In genomic region chr14:103847954-103848719, GRCh38 we compare ENCODE assay signal across 8 cellular contexts. TPM values are rescaled to one million over a fixed set of nuclear protein-coding genes. Genes with fewer than 3 reads are reported as not detected.
DNase-seq lines count a peak whose midpoint lies in the region; ATAC-seq, FAIRE-seq and TF ChIP-seq lines count a peak whose summit lies in the region.

No MANE protein-coding gene starts in this region.

- H3K9ac ChIP-seq in HUES48 (ENCODE audit: low read depth, low read length) = peak overlapping the region; percentile 51; the same call in 1 of the 2 replicates
- H3K9ac ChIP-seq in astrocyte (ENCODE audit: low read length) = peak overlapping the region; percentile 38
- H3K9ac ChIP-seq in skeletal muscle tissue (ENCODE audit: low read depth in 1 of 3, low read length in 3 of 3) = peak overlapping the region; percentile 56 to 84 (median 72)

- DNase-seq in CD4-positive, CD25-positive, alpha-beta regulatory T cell = peak in 1 of 3 donors; percentile 37
- DNase-seq in astrocyte (ENCODE audit: low read depth) = no peak
- no peak for DNase-seq in hepatic stellate cell (ENCODE audit: low spot score)
- no peak for DNase-seq in NCI-H128 (lab: John Stamatoyannopoulos, UW; ENCODE audit: unreplicated experiment)

- no peaks in the 10 kb centered on the region for H3K27me3 ChIP-seq in CD4-positive, CD25-positive, alpha-beta regulatory T cell (ENCODE audit: control insufficient read depth, insufficient read depth, low read length)
- peaks cover 39% of the 10 kb centered on the region for H3K27me3 ChIP-seq in HUES48 (ENCODE audit: control insufficient read depth, insufficient read depth, low read length)
- H3K27me3 ChIP-seq in astrocyte (ENCODE audit: insufficient read depth, low read length) = peaks cover 16% of the 10 kb centered on the region
- no peaks in the 10 kb centered on the region for H3K27me3 ChIP-seq in skeletal muscle tissue (ENCODE audit: control insufficient read depth in 3 of 3, insufficient read depth in 3 of 3, low read length in 3 of 3)

- no peaks in the 10 kb centered on the region for H3K9me3 ChIP-seq in CD4-positive, CD25-positive, alpha-beta regulatory T cell (ENCODE audit: control insufficient read depth in 2 of 2, low read length in 2 of 2)
- H3K9me3 ChIP-seq in HUES48 (ENCODE audit: control insufficient read depth, insufficient read depth, low read length) (no peaks in the 10 kb centered on the region), astrocyte (ENCODE audit: insufficient read depth, low read depth, low read length) (no peaks in the 10 kb centered on the region), iPS-18c (ENCODE audit: control insufficient read depth, insufficient read depth, low read length) (no peaks in the 10 kb centered on the region), skeletal muscle tissue (ENCODE audit: control insufficient read depth in 3 of 3, low read length in 3 of 3) (no peaks in the 10 kb centered on the region)

- peak overlapping the region; percentile 84 for H2AFZ ChIP-seq in astrocyte (ENCODE audit: low read depth, low read length)

- H3K4me3 Mint-ChIP-seq in CD4-positive, CD25-positive, alpha-beta regulatory T cell = peak overlapping the region; percentile 61 to 88 (median 83)
- peak overlapping the region; percentile 78 for H3K4me3 Mint-ChIP-seq in astrocyte (ENCODE audit: unreplicated experiment)

- no peak overlapping the region for H3K27ac ChIP-seq in CD4-positive, CD25-positive, alpha-beta regulatory T cell (ENCODE audit: insufficient read depth, low read length, poor library complexity, severe bottlenecking)
- H3K27ac ChIP-seq in HUES48 (ENCODE audit: low read depth, low read length) (no peak overlapping the region), astrocyte (ENCODE audit: low read depth, low read length) (no peak overlapping the region), skeletal muscle tissue (ENCODE audit: low read depth, low read length) (peak overlapping the region; percentile 66)

- no peak overlapping the region for H3K27ac Mint-ChIP-seq in CD4-positive, CD25-positive, alpha-beta regulatory T cell
- H3K27ac Mint-ChIP-seq in astrocyte (ENCODE audit: unreplicated experiment) = no peak overlapping the region

- H3K79me2 ChIP-seq in astrocyte (ENCODE audit: insufficient read depth, low read length) = no peaks in the 10 kb centered on the region

- H3K9me3 Mint-ChIP-seq in CD4-positive, CD25-positive, alpha-beta regulatory T cell = no peaks in the 10 kb centered on the region
- H3K9me3 Mint-ChIP-seq in astrocyte (ENCODE audit: unreplicated experiment) = peaks cover 3% of the 10 kb centered on the region

- no peak overlapping the region for H3K4me3 ChIP-seq in CD4-positive, CD25-positive, alpha-beta regulatory T cell (ENCODE audit: low read depth, low read length)
- H3K4me3 ChIP-seq in HUES48 (ENCODE audit: low read depth, low read length) (peak overlapping the region; percentile 79), astrocyte (ENCODE audit: insufficient read depth, low read depth, low read length) (peak overlapping the region; percentile 56), iPS-18c (ENCODE audit: insufficient read depth, low read depth, low read length) (peak overlapping the region; percentile 66), skeletal muscle tissue (ENCODE audit: low read length in 3 of 3) (peak overlapping the region; percentile 51 to 75 (median 66))

- H3K36me3 Mint-ChIP-seq in CD4-positive, CD25-positive, alpha-beta regulatory T cell = no peaks in the 10 kb centered on the region
- peaks cover 1% of the 10 kb centered on the region for H3K36me3 Mint-ChIP-seq in astrocyte (ENCODE audit: low read depth, unreplicated experiment)

- H3K4me1 ChIP-seq in CD4-positive, CD25-positive, alpha-beta regulatory T cell (ENCODE audit: control insufficient read depth, insufficient read depth, low read length, poor library complexity, severe bottlenecking) = peaks cover 16% of the 10 kb centered on the region
- peaks cover 7% of the 10 kb centered on the region for H3K4me1 ChIP-seq in HUES48 (ENCODE audit: control insufficient read depth, insufficient read depth, low read length)
- H3K4me1 ChIP-seq in astrocyte (ENCODE audit: insufficient read depth, low read length) = no peaks in the 10 kb centered on the region
- H3K4me1 ChIP-seq in skeletal muscle tissue (ENCODE audit: control insufficient read depth in 3 of 3, insufficient read depth in 3 of 3, low read length in 3 of 3) = peaks cover 14 to 19% (median 15%) of the 10 kb centered on the region in 3 donors

- no peaks in the 10 kb centered on the region for H3K36me3 ChIP-seq in CD4-positive, CD25-positive, alpha-beta regulatory T cell (ENCODE audit: control insufficient read depth, insufficient read depth, low read length)
- H3K36me3 ChIP-seq in HUES48 (ENCODE audit: control insufficient read depth, insufficient read depth, low read length) = no peaks in the 10 kb centered on the region
- H3K36me3 ChIP-seq in astrocyte (ENCODE audit: insufficient read depth, low read length) = no peaks in the 10 kb centered on the region
- no peaks in the 10 kb centered on the region for H3K36me3 ChIP-seq in skeletal muscle tissue (ENCODE audit: control insufficient read depth in 3 of 3, insufficient read depth in 3 of 3, low read length in 3 of 3)

- peak; percentile 3 to 5 for ATAC-seq in CD4-positive, CD25-positive, alpha-beta regulatory T cell (ENCODE audit: low read depth in 2 of 2)
- ATAC-seq in GM19372 (IDR thresholded peaks at IDR 0.05; ENCODE audit: low read depth, unreplicated experiment) = peak; percentile 34

- FAIRE-seq in astrocyte (lab: Jason Lieb, UNC) = no peak

- peaks cover 3 to 37% (median 19%) of the 10 kb centered on the region in 4 donors for H3K4me1 Mint-ChIP-seq in CD4-positive, CD25-positive, alpha-beta regulatory T cell
- H3K4me1 Mint-ChIP-seq in astrocyte (ENCODE audit: low read depth, unreplicated experiment) = peaks cover 3% of the 10 kb centered on the region

- peaks cover 7% of the 10 kb centered on the region for H3K27me3 Mint-ChIP-seq in CD4-positive, CD25-positive, alpha-beta regulatory T cell
- peaks cover 22% of the 10 kb centered on the region for H3K27me3 Mint-ChIP-seq in astrocyte (ENCODE audit: low read depth, unreplicated experiment)

- TF ChIP-seq CTCF in astrocyte (IDR thresholded peaks at IDR 0.05; ENCODE audit: insufficient read depth, low read depth, low read length) = no peak

- H3K4me2 ChIP-seq in astrocyte (ENCODE audit: low read length) = peak overlapping the region; percentile 91

- peaks cover 8% of the 10 kb centered on the region for H4K20me1 ChIP-seq in astrocyte (ENCODE audit: insufficient read depth, low read length)

RNA-seq across cellular contexts. Expression of gene PPP1R13B, which starts 0.8 kb away (rescaled TPM):
- total RNA-seq in CD4-positive, CD25-positive, alpha-beta regulatory T cell = 21.5 TPM
- 1 to 10 TPM; 1.5 to 3.9 (median 2.4) TPM for polyA plus RNA-seq in CD4-positive, CD25-positive, alpha-beta regulatory T cell
- total RNA-seq in astrocyte (7.0 and 9.5 TPM in 2 replicates), skeletal muscle tissue (4.7 TPM)
